Comparison of ENCODE assay signal across 23 cellular contexts in genomic region chr3:153658151-153658550, GRCh38.
DNase-seq lines count a peak whose midpoint lies in the region; ATAC-seq and TF ChIP-seq lines count a peak whose summit lies in the region.
"Had no signal": no experiment of that assay in that cellular context is flagged by ENCODE, and none has a peak within 500 bp of the region (broad histone marks: within the 10 kb centered on the region; RNA-seq: fewer than 3 reads in every experiment).

No MANE protein-coding gene starts in this region.

- no peaks in the 10 kb centered on the region for H3K4me1 ChIP-seq in gastroesophageal sphincter
- H3K4me1 ChIP-seq in aorta (ENCODE audit: control insufficient read depth in 1 of 2, insufficient read depth in 2 of 2, low read length in 2 of 2), result no peaks in the 10 kb centered on the region
- H3K4me1 ChIP-seq: SJSA1, vagina had no signal

- ATAC-seq in left cardiac atrium (peak; percentile 83 to 93), left ventricle myocardium superior (no peak), gastroesophageal sphincter (peak; percentile 82), aorta (ENCODE audit: low FRiP score) (peak; percentile 7), HG02852 (IDR thresholded peaks at IDR 0.05; ENCODE audit: unreplicated experiment) (no peak)
- ATAC-seq: effector memory CD8-positive, alpha-beta T cell; K562; naive thymus-derived CD8-positive, alpha-beta T cell; WTC11 had no signal

- no peak overlapping the region for H3K27ac ChIP-seq in gastroesophageal sphincter
- H3K27ac ChIP-seq in aorta (ENCODE audit: low read depth in 1 of 2, low read length in 2 of 2), result no peak overlapping the region
- H3K27ac ChIP-seq: SJSA1, vagina had no signal

- no peak for TF ChIP-seq POLR2A in gastroesophageal sphincter (IDR thresholded peaks at IDR 0.05)

- intact Hi-C loops in left cardiac atrium (cut with DNase I), result no loop called here
- intact Hi-C loops in left ventricle myocardium superior (cut with micrococcal nuclease), result no loop called here
- intact Hi-C loops in aorta (cut with DNase I), result no loop called here

- H3K36me3 ChIP-seq in gastroesophageal sphincter, result no peaks in the 10 kb centered on the region
- no peaks in the 10 kb centered on the region for H3K36me3 ChIP-seq in aorta (ENCODE audit: control insufficient read depth in 1 of 2, insufficient read depth in 2 of 2, low read length in 1 of 2)
- H3K36me3 ChIP-seq: SJSA1, vagina had no signal

- no peaks in the 10 kb centered on the region for H3K9me3 ChIP-seq in gastroesophageal sphincter
- no peaks in the 10 kb centered on the region for H3K9me3 ChIP-seq in aorta (ENCODE audit: control insufficient read depth, low read length)
- H3K9me3 ChIP-seq: SJSA1, vagina had no signal

- no peak for TF ChIP-seq EP300 in gastroesophageal sphincter (IDR thresholded peaks at IDR 0.05)

- H3K27me3 ChIP-seq in gastroesophageal sphincter (no peaks in the 10 kb centered on the region), aorta (ENCODE audit: control insufficient read depth in 1 of 2, insufficient read depth in 2 of 2, low read length in 1 of 2) (no peaks in the 10 kb centered on the region)
- H3K27me3 ChIP-seq: SJSA1, vagina had no signal

- no peak for DNase-seq in left cardiac atrium
- DNase-seq in left ventricle myocardium superior, result no peak
- DNase-seq in NOMO-1 treated with dmso at 0.1 percent for 144 hours (lab: John Stamatoyannopoulos, UW; ENCODE audit: unreplicated experiment), result peak; percentile 82
- DNase-seq in aorta, result no peak
- no peak for DNase-seq in NCI-H2081 treated with DMSO at 0.1 percent for 48 hours (lab: John Stamatoyannopoulos, UW)
- DNase-seq in GM13976 (ENCODE audit: low spot score), result no peak
- DNase-seq: activated CD4-positive, alpha-beta memory T cell treated with anti-CD3 and anti-CD28 coated beads for 36 hours; activated naive CD4-positive, alpha-beta T cell treated with Interleukin-2 at 50 U/mL for 16 hours; CD4-positive, alpha-beta memory T cell; DMS53; effector memory CD8-positive, alpha-beta T cell; kidney; naive thymus-derived CD8-positive, alpha-beta T cell; NCI-H1092 treated with DMSO at 0.1 percent for 48 hours; NCI-H524 treated with DMSO at 0.1 percent for 48 hours; OCI-M1; T-helper 2 cell had no signal

- H3K4me3 ChIP-seq in gastroesophageal sphincter (no peak overlapping the region), aorta (ENCODE audit: low read length in 2 of 2) (no peak overlapping the region)
- H3K4me3 ChIP-seq: K562, SJSA1, vagina had no signal

- no peak for TF ChIP-seq CTCF in gastroesophageal sphincter (IDR thresholded peaks at IDR 0.05)
- TF ChIP-seq CTCF in GM13976 (IDR thresholded peaks at IDR 0.05; ENCODE audit: borderline replicate concordance, control extremely low read depth, extremely low read depth, insufficient read depth, missing control alignments), result no peak

- in situ Hi-C loops in GM13976 (cut with MboI; ENCODE audit: low sequenced_read_pairs, unreplicated experiment), result no loop called here

Comparison
In these comparisons a context has a peak if more than half of its experiments do, and no peak if none do; other contexts are left out.
1. ATAC-seq: peak in left cardiac atrium (2 of 2), gastroesophageal sphincter (single experiment) and aorta (single experiment); none in left ventricle myocardium superior (single experiment) and HG02852 (single experiment).